In the genomic region with DNA sequence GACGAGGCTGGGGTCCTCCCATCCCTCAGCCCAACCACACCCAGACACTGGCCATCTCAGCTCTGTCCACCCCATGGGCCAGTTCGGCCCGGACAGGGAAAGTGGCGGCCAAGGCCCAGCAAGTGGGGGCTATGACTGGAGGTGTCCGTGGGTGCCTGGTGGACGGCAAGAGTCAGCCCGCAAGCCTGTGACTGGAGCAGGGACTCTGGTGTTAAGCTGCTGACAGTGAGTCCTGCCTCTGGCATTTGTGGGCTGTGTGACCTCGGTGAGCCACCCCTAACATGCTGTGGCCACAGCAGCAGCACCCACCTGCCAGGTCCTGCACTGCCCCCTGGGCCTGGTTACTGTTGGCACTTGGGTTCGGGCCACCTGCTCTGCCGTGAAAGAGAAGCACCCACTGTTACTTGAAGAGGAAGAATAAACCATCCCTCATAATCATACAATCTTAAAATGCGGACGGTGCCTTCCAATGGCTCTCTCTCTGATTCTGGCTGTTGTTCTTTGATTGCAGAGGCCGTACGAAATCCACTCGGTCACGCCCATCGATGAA, we compare ENCODE assay signal across 24 cellular contexts.
DNase-seq lines count a peak whose midpoint lies in the region; ATAC-seq, FAIRE-seq and TF ChIP-seq lines count a peak whose summit lies in the region.
"Had no signal": no experiment of that assay in that cellular context is flagged by ENCODE, and none has a peak within 500 bp of the region (broad histone marks: within the 10 kb centered on the region; RNA-seq: fewer than 3 reads in every experiment).

No MANE protein-coding gene starts in this region.

- peak overlapping the region; percentile 25 for H3K27ac Mint-ChIP-seq in neural progenitor cell
- H3K27ac Mint-ChIP-seq: B cell; CD4-positive, alpha-beta T cell; CD8-positive, alpha-beta T cell had no signal

- H4K12ac ChIP-seq in trophoblast cell (ENCODE audit: low read depth, low read length) = no peak overlapping the region

- H3K4me2 ChIP-seq in K562 (ENCODE audit: insufficient read depth, low read length) = peak overlapping the region; percentile 32; the same call in 1 of the 2 replicates
- no peak overlapping the region for H3K4me2 ChIP-seq in neural progenitor cell
- no peak overlapping the region for H3K4me2 ChIP-seq in trophoblast cell (ENCODE audit: low read length)
- H3K4me2 ChIP-seq: A549; BLaER1 treated with 17β-estradiol and CSF1 and Interleukin-3, amounts not matched to agents 10 nM and 100 nM had no signal

- H3K9me3 Mint-ChIP-seq in neural progenitor cell = no peaks in the 10 kb centered on the region
- H3K9me3 Mint-ChIP-seq: CD4-positive, alpha-beta T cell; CD8-positive, alpha-beta T cell had no signal

- no peak overlapping the region for H3K4me3 ChIP-seq in K562
- H3K4me3 ChIP-seq in neural progenitor cell = no peak overlapping the region
- peak overlapping the region; percentile 32 for H3K4me3 ChIP-seq in trophoblast cell (ENCODE audit: low read depth, low read length)
- H3K4me3 ChIP-seq: A549; BLaER1 treated with 17β-estradiol and CSF1 and Interleukin-3, amounts not matched to agents 10 nM and 100 nM had no signal

- H3K27ac ChIP-seq in K562 (ENCODE audit: extremely low read depth, low read depth, low read length) (no peak overlapping the region), neural progenitor cell (no peak overlapping the region), trophoblast cell (ENCODE audit: low read depth, low read length) (no peak overlapping the region)
- H3K27ac ChIP-seq: 22Rv1; A549; BLaER1 treated with 17β-estradiol and CSF1 and Interleukin-3, amounts not matched to agents 10 nM and 100 nM; C4-2B had no signal

- H2AK5ac ChIP-seq in trophoblast cell (ENCODE audit: low read length) = no peak overlapping the region

- no peak for TF ChIP-seq RAD21 in K562 (CRISPR knock-in tag; conservative IDR thresholded peaks at IDR 0.05 in 1 of 2, IDR thresholded peaks at IDR 0.05 in 1 of 2)

- peaks cover 2% of the 10 kb centered on the region for H3K4me1 Mint-ChIP-seq in neural progenitor cell
- H3K4me1 Mint-ChIP-seq: B cell had no signal

- no peak overlapping the region for H2BK12ac ChIP-seq in trophoblast cell (ENCODE audit: low read length)

- no TSS peak for BruUV-seq in K562 (replicated peaks; lab: Mats Ljungman, UMichigan)

- no peak for TF ChIP-seq POLR2A in K562 (conservative IDR thresholded peaks at IDR 0.05)

- intact Hi-C loops in cardiac septum (cut with DNase I) = no loop called here
- intact Hi-C loops in Right ventricle myocardium superior (cut with DNase I) = no loop called here
- intact Hi-C loops in K562 (cut with micrococcal nuclease) = no loop called here

- no peaks in the 10 kb centered on the region for H3K9me1 ChIP-seq in K562 (ENCODE audit: control insufficient read depth, insufficient read depth, low read length)

- in situ Hi-C loops in K562 (cut with MboI) = no loop called here

- no peak overlapping the region for H2BK5ac ChIP-seq in trophoblast cell (ENCODE audit: low read depth, low read length, poor library complexity)

- DNase-seq in cardiac septum (ENCODE audit: low spot score) = peak; percentile 64
- no peak for DNase-seq in Right ventricle myocardium superior
- DNase-seq in K562 (ENCODE audit: extremely low read depth in 1 of 4, low spot score in 3 of 4) = no peak
- no peak for DNase-seq in neural progenitor cell (ENCODE audit: low spot score)
- DNase-seq in trophoblast cell = no peak
- DNase-seq in stimulated activated CD4-positive, alpha-beta T cell treated with anti-CD3 and anti-CD28 coated beads, Interleukin-4, amount 100 ng/mL, for 4 hours = no peak
- no peak for DNase-seq in activated gamma-delta T cell treated with Interleukin-2 at 50 U/mL for 16 hours
- DNase-seq: AML-193; Caco-2; Calu3; CD4-positive, alpha-beta T cell; CD8-positive, alpha-beta T cell; DMS79 treated with DMSO at 0.1 percent for 48 hours; GF-D8 had no signal

- TF ChIP-seq CTCF in K562 (IDR thresholded peaks at IDR 0.05 in 2 of 3, conservative IDR thresholded peaks at IDR 0.05 in 1 of 3; ENCODE audit: insufficient read depth in 2 of 3, low read depth in 1 of 3, low read length in 3 of 3) (no peak), neural progenitor cell (IDR thresholded peaks at IDR 0.05) (no peak)

- H3K79me1 ChIP-seq in trophoblast cell (ENCODE audit: low read length) = no peaks in the 10 kb centered on the region

- H3K36me3 ChIP-seq in K562 (ENCODE audit: control insufficient read depth, insufficient read depth, low read length) (no peaks in the 10 kb centered on the region), neural progenitor cell (no peaks in the 10 kb centered on the region), trophoblast cell (ENCODE audit: control insufficient read depth in 1 of 2, insufficient read depth in 2 of 2, low read length in 2 of 2) (no peaks in the 10 kb centered on the region)

- H3K9me3 ChIP-seq in K562 (replicated peaks; ENCODE audit: control insufficient read depth, insufficient read depth, low read depth, low read length) = no peaks in the 10 kb centered on the region
- no peaks in the 10 kb centered on the region for H3K9me3 ChIP-seq in neural progenitor cell (ENCODE audit: low read depth)
- H3K9me3 ChIP-seq in trophoblast cell (ENCODE audit: insufficient read depth, low read depth, low read length) = peaks cover 4% of the 10 kb centered on the region
- H3K9me3 ChIP-seq: A549, Caco-2 had no signal

- H3K79me2 ChIP-seq in K562 (ENCODE audit: control insufficient read depth, insufficient read depth, low read length) (no peaks in the 10 kb centered on the region), neural progenitor cell (ENCODE audit: low read depth) (no peaks in the 10 kb centered on the region), trophoblast cell (ENCODE audit: control insufficient read depth, insufficient read depth, low read length, poor library complexity) (no peaks in the 10 kb centered on the region)

- H4K91ac ChIP-seq in trophoblast cell (ENCODE audit: low read depth, low read length) = no peak overlapping the region

- peaks cover 9% of the 10 kb centered on the region for H4K20me1 ChIP-seq in K562 (replicated peaks; ENCODE audit: control insufficient read depth, insufficient read depth, low read length)
- H4K20me1 ChIP-seq in neural progenitor cell (ENCODE audit: low read depth) = no peaks in the 10 kb centered on the region
- H4K20me1 ChIP-seq: BLaER1 treated with 17β-estradiol and CSF1 and Interleukin-3, amounts not matched to agents 10 nM and 100 nM had no signal

- H3K23ac ChIP-seq in trophoblast cell (ENCODE audit: low read length) = no peak overlapping the region

- CTCF ChIA-PET in K562 (lab: Yijun Ruan, JAX; ENCODE audit: low intra/inter-chr PET ratio) = no interaction called here

- H2AFZ ChIP-seq in K562 (ENCODE audit: low read depth, low read length) = no peak overlapping the region
- H2AFZ ChIP-seq in neural progenitor cell (replicated peaks) = no peak overlapping the region
- no peak overlapping the region for H2AFZ ChIP-seq in trophoblast cell (ENCODE audit: insufficient read depth, low read length, poor library complexity)

- 3% methylated on average over 17 of the region's 17 CpGs for WGBS in K562 (ENCODE audit: insufficient coverage, low coverage, missing lambda C conversion rate)
- no CpG with 5 or more reads among the region's 17 CpGs for WGBS in trophoblast cell (ENCODE audit: extremely low coverage, insufficient coverage, insufficient read length)

- H3K4me1 ChIP-seq in K562 (replicated peaks in 1 of 2; ENCODE audit: control insufficient read depth in 2 of 2, insufficient read depth in 2 of 2, low read length in 2 of 2) (no peaks in the 10 kb centered on the region; a peak in 1 of 5 replicates), neural progenitor cell (no peaks in the 10 kb centered on the region), trophoblast cell (ENCODE audit: control insufficient read depth in 1 of 2, insufficient read depth in 2 of 2, low read length in 2 of 2) (no peaks in the 10 kb centered on the region)
- H3K4me1 ChIP-seq: A549; BLaER1 treated with 17β-estradiol and CSF1 and Interleukin-3, amounts not matched to agents 10 nM and 100 nM; Caco-2 had no signal

- 0 out of 4 replicates have a peak overlapping the region, but pooled peaks of 1 of the 2 experiments have one; percentile 17 for H3K9ac ChIP-seq in K562 (ENCODE audit: insufficient read depth in 1 of 2, low read depth in 2 of 2, low read length in 2 of 2)
- H3K9ac ChIP-seq in neural progenitor cell = no peak overlapping the region
- no peak overlapping the region for H3K9ac ChIP-seq in trophoblast cell (ENCODE audit: low read length)
- H3K9ac ChIP-seq: BLaER1 treated with 17β-estradiol and CSF1 and Interleukin-3, amounts not matched to agents 10 nM and 100 nM had no signal

- H3K18ac ChIP-seq in trophoblast cell (ENCODE audit: low read length) = no peak overlapping the region

- H3K4me3 Mint-ChIP-seq in neural progenitor cell = no peak overlapping the region
- H3K4me3 Mint-ChIP-seq: B cell; CD4-positive, alpha-beta T cell; CD8-positive, alpha-beta T cell had no signal

- no peak for TF ChIP-seq EP300 in K562 (IDR thresholded peaks at IDR 0.05; ENCODE audit: low read length)

- no peaks in the 10 kb centered on the region for H3F3A ChIP-seq in neural progenitor cell (ENCODE audit: low read depth)

- no peak for FAIRE-seq in K562 (lab: Jason Lieb, UNC)
- FAIRE-seq: A549, D721Med, G401.6, GM12891, GM19239 had no signal

- ATAC-seq in Right ventricle myocardium superior (ENCODE audit: poor library complexity) (no peak), K562 (no peak), HG02571 (IDR thresholded peaks at IDR 0.05; ENCODE audit: unreplicated experiment) (no peak)
- ATAC-seq: A549; CD8-positive, alpha-beta T cell had no signal

- peaks cover 3% of the 10 kb centered on the region for H3K27me3 Mint-ChIP-seq in neural progenitor cell (ENCODE audit: insufficient read depth, low read depth)
- H3K27me3 Mint-ChIP-seq: B cell; CD4-positive, alpha-beta T cell had no signal

- POLR2A ChIA-PET in K562 (lab: Yijun Ruan, JAX) = interaction anchor here (0.6 kb wide), 1 partner anchor 72 kb away, joined by 3 read pairs; no protein-coding TSS in a partner anchor

- H4K8ac ChIP-seq in trophoblast cell (ENCODE audit: low read depth, low read length) = no peak overlapping the region

- H3K36me3 Mint-ChIP-seq in neural progenitor cell = no peaks in the 10 kb centered on the region
- H3K36me3 Mint-ChIP-seq: CD8-positive, alpha-beta T cell had no signal

- no peak overlapping the region for H3K14ac ChIP-seq in trophoblast cell (ENCODE audit: low read length)

- H3K27me3 ChIP-seq in K562 (ENCODE audit: control insufficient read depth in 2 of 2, insufficient read depth in 2 of 2, low read length in 2 of 2) = peaks cover 15 to 66% of the 10 kb centered on the region in 2 experiments; a peak in 4 of 5 replicates
- no peaks in the 10 kb centered on the region for H3K27me3 ChIP-seq in neural progenitor cell
- H3K27me3 ChIP-seq in trophoblast cell (ENCODE audit: insufficient read depth, low read length) = no peaks in the 10 kb centered on the region
- H3K27me3 ChIP-seq: BLaER1 treated with 17β-estradiol and CSF1 and Interleukin-3, amounts not matched to agents 10 nM and 100 nM had no signal

- no peak overlapping the region for H2BK120ac ChIP-seq in trophoblast cell (ENCODE audit: insufficient read depth, low read length, poor library complexity)

- H3K4ac ChIP-seq in trophoblast cell (ENCODE audit: low read depth, low read length) = no peak overlapping the region

TF ChIP-seq in K562, 482 proteins besides CTCF, POLR2A, EP300 and RAD21 (continues in another document):
- no peak for TF ChIP-seq TBL1XR1 (IDR thresholded peaks at IDR 0.05; ENCODE audit: low read length in 2 of 2)
